Comparison of ENCODE assay signal across 29 cellular contexts in genomic region chr1:234361102-234361603, GRCh38.
"Had no signal": no experiment of that assay in that cellular context is flagged by ENCODE, and none has a peak within 500 bp of the region (broad histone marks: within the 10 kb centered on the region; RNA-seq: fewer than 3 reads in every experiment).

No MANE protein-coding gene starts in this region.

- H3K9me3 ChIP-seq: MG63 had no signal

- H3K4me3 ChIP-seq: MG63 had no signal

- H3K36me3 ChIP-seq: brain microvascular endothelial cell, MG63 had no signal

- H3K27ac ChIP-seq: brain microvascular endothelial cell had no signal

- ATAC-seq: activated CD4-positive, alpha-beta T cell treated with anti-CD3 and anti-CD28 coated beads for 36 hours; activated CD8-positive, alpha-beta T cell treated with anti-CD3 and anti-CD28 coated beads, Interleukin-2, amount 10 ng/mL, durations not matched to agents 7 days and 5 days had no signal

- H3K27me3 ChIP-seq: brain microvascular endothelial cell, MG63 had no signal

- DNase-seq: activated CD4-positive, alpha-beta T cell treated with anti-CD3 and anti-CD28 coated beads for 36 hours; activated CD4-positive, alpha-beta T cell treated with anti-CD3 and anti-CD28 coated beads, Interleukin-2, amount 10 ng/mL, durations not matched to agents 7 days and 5 days; activated CD4-positive, alpha-beta T cell treated with anti-CD3 and anti-CD28 coated beads, Interleukin-2, amount 50 U/mL, for 48 hours; activated CD8-positive, alpha-beta T cell treated with anti-CD3 and anti-CD28 coated beads, Interleukin-2, amount 10 ng/mL, durations not matched to agents 7 days and 5 days; activated gamma-delta T cell; activated naive CD4-positive, alpha-beta T cell treated with anti-CD3 and anti-CD28 coated beads for 36 hours; activated naive CD8-positive, alpha-beta T cell treated with anti-CD3 and anti-CD28 coated beads for 36 hours; activated T-cell treated with anti-CD3 and anti-CD28 coated beads, Interleukin-2, amount 50 U/mL, for 24 hours; amniotic stem cell; aorta; brain microvascular endothelial cell; central memory CD4-positive, alpha-beta T cell; Karpas-422; KBM-7; MG63; NCI-H1048; NCI-H1105 treated with DMSO at 0.1 percent for 48 hours; NCI-H1436 treated with DMSO at 0.1 percent for 48 hours; NCI-H1694 treated with DMSO at 0.1 percent for 48 hours; NCI-H2029 treated with DMSO at 0.1 percent for 48 hours; NCI-H2107; NCI-H2171; NCI-H510A; NCI-H526; NCI-H748 treated with DMSO at 0.1 percent for 48 hours; NK-92 treated with Interleukin-12 subunit alpha and Interleukin-12 subunit beta, amount 100 ng/mL, for 24 hours; Right ventricle myocardium superior; SW 1271; T1000 had no signal
